Comparison of ENCODE assay signal across 8 cellular contexts in the genomic region with DNA sequence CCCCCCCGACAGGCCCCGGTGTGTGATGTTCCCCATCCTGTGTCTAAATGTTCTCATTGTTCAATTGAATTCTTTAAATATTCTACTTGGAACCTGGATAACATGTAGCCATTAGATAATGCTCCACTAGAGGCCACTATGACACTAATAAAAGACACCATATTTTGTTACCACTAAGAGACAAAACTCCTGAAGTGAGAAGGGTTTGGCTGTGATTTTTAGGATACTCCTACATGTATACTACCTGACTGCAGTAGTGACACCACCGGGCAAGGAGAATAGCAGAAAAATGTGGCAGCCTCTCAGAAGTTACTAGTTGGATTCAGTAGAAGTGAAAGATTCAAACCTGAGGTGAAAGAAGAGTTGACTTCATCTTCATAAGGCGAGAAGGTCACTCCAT. TPM values are rescaled to one million over a fixed set of nuclear protein-coding genes. Genes with fewer than 3 reads are reported as not detected.
DNase-seq lines count a peak whose midpoint lies in the region; ATAC-seq and TF ChIP-seq lines count a peak whose summit lies in the region.

No MANE protein-coding gene starts in this region.

- TF ChIP-seq CTCF in lung (IDR thresholded peaks at IDR 0.05; ENCODE audit: control extremely low read depth, extremely low read depth) = peak; percentile 42

- no peak overlapping the region for H3K4me3 ChIP-seq in lung

- WGBS in lung, 2 donors = 30 to 35% methylated on average over 4 of the region's 4 CpGs

- no peaks in the 10 kb centered on the region for H3K9me3 ChIP-seq in lung (ENCODE audit: control insufficient read depth in 2 of 2, insufficient read depth in 1 of 2, low read length in 1 of 2)

- H3K36me3 ChIP-seq in lung (ENCODE audit: control insufficient read depth in 2 of 2, insufficient read depth in 2 of 2, low read length in 2 of 2) = peaks cover 0 to 1% of the 10 kb centered on the region in 2 donors

- DNase-seq in NCI-H1417 (lab: John Stamatoyannopoulos, UW) (peak; percentile 25 to 73 (median 32)), NCI-H1417 treated with DMSO at 0.1 percent for 48 hours (lab: John Stamatoyannopoulos, UW) (no peak), NCI-H748 (lab: John Stamatoyannopoulos, UW; ENCODE audit: unreplicated experiment) (peak; percentile 53), cerebellum (ENCODE audit: low spot score) (peak; percentile 18), lung (ENCODE audit: low spot score) (no peak), putamen (ENCODE audit: low spot score) (no peak), OCI-M2 (lab: John Stamatoyannopoulos, UW; ENCODE audit: unreplicated experiment) (no peak)

- no peaks in the 10 kb centered on the region for H3K27me3 ChIP-seq in lung (ENCODE audit: control insufficient read depth, insufficient read depth)

- ATAC-seq in HG02870 (IDR thresholded peaks at IDR 0.05; ENCODE audit: unreplicated experiment) = peak; percentile 74
- no peak for ATAC-seq in lung (ENCODE audit: insufficient read depth, low FRiP score)

- H3K4me1 ChIP-seq in lung (ENCODE audit: control insufficient read depth in 2 of 2, insufficient read depth in 2 of 2, low read length in 2 of 2) = no peaks in the 10 kb centered on the region

- H3K27ac ChIP-seq in lung (ENCODE audit: low read depth in 1 of 2, low read length in 1 of 2) = no peak overlapping the region

RNA-seq across cellular contexts. Expression of a gene that starts 36.0 kb away (rescaled TPM):
- 0.18 TPM for total RNA-seq in cerebellum
- 1 to 10 TPM in 1 of 2 donors, under 1 TPM in 1; 0.74 to 3.4 TPM for total RNA-seq in lung
- polyA plus RNA-seq in lung = 1 to 10 TPM; 1.5 to 5.3 TPM

Comparison
In these comparisons a context has a peak if more than half of its experiments do, and no peak if none do; other contexts are left out.
1. DNase-seq: peak in NCI-H1417 (3 of 3), NCI-H748 (single experiment) and cerebellum (single experiment); none in NCI-H1417 treated with DMSO at 0.1 percent for 48 hours (single experiment), lung (single experiment), putamen (single experiment) and OCI-M2 (single experiment).